Comparison of ENCODE assay signal across 8 cellular contexts in genomic region chr16:70380205-70380918, GRCh38. TPM values are rescaled to one million over a fixed set of nuclear protein-coding genes. Genes with fewer than 3 reads are reported as not detected.
DNase-seq lines count a peak whose midpoint lies in the region; ATAC-seq and TF ChIP-seq lines count a peak whose summit lies in the region.

No MANE protein-coding gene starts in this region.

- H3K9ac ChIP-seq in PC-3 (ENCODE audit: low read length) = peak overlapping the region; percentile 94

- H4K20me1 ChIP-seq in PC-3 (ENCODE audit: low read length) = no peaks in the 10 kb centered on the region

- H3K4me1 Mint-ChIP-seq in activated T-helper 2 cell treated with anti-CD3 and anti-CD28 coated beads, Interferon-gamma antibody, Interleukin-2, Interleukin-4, amounts not matched to agents 10 μg/mL and 5 μg/mL and 100 μg/mL, durations not matched to agents 14 hours and 24 hours and 36 hours (ENCODE audit: low read depth) = peaks cover 2% of the 10 kb centered on the region

- peak overlapping the region; percentile 80 for H3K27ac Mint-ChIP-seq in activated T-helper 2 cell treated with anti-CD3 and anti-CD28 coated beads, Interferon-gamma antibody, Interleukin-2, Interleukin-4, amounts not matched to agents 10 μg/mL and 5 μg/mL and 100 μg/mL, durations not matched to agents 14 hours and 24 hours and 36 hours

- peaks cover 42% of the 10 kb centered on the region for H3K36me3 Mint-ChIP-seq in activated T-helper 2 cell treated with anti-CD3 and anti-CD28 coated beads, Interferon-gamma antibody, Interleukin-2, Interleukin-4, amounts not matched to agents 10 μg/mL and 5 μg/mL and 100 μg/mL, durations not matched to agents 14 hours and 24 hours and 36 hours (ENCODE audit: low read depth)

- H3K27ac ChIP-seq in PC-3 (ENCODE audit: low read length) = peak overlapping the region; percentile 88
- peak overlapping the region; percentile 36 to 68 for H3K27ac ChIP-seq in testis

- H3K79me2 ChIP-seq in PC-3 (ENCODE audit: low read length) = peaks cover 22% of the 10 kb centered on the region

- intact Hi-C loops in PC-3 (cut with micrococcal nuclease) (loop anchor here (2.0 kb wide), 1 partner anchor 58 kb away; the partner anchor contains the start of gene ST3GAL2), testis (cut with DNase I; ENCODE audit: low total_unique reads) (no loop called here)
- intact Hi-C loops in activated T-helper 2 cell treated with anti-CD3 and anti-CD28 coated beads, Interferon-gamma antibody, Interleukin-2, Interleukin-4, amounts not matched to agents 10 μg/mL and 5 μg/mL and 100 μg/mL, durations not matched to agents 14 hours and 24 hours and 36 hours (cut with micrococcal nuclease) = loop anchor here (1.0 to 5.0 kb wide), 5 partner anchors 24 to 272 kb away; partner anchors contain the start of gene ST3GAL2

- TF ChIP-seq CTCF in PC-3 (conservative IDR thresholded peaks at IDR 0.05; ENCODE audit: low read depth, low read length) (no peak), foreskin fibroblast (IDR thresholded peaks at IDR 0.05; ENCODE audit: low read depth, low read length) (no peak), omental fat pad (IDR thresholded peaks at IDR 0.05) (no peak), testis (IDR thresholded peaks at IDR 0.05) (no peak)

- peak; percentile 10 for ATAC-seq in HG03097 (IDR thresholded peaks at IDR 0.05; ENCODE audit: low FRiP score, unreplicated experiment)
- peak; percentile 41 for ATAC-seq in PC-3
- ATAC-seq in omental fat pad (ENCODE audit: low FRiP score) = peak; percentile 24

- H3K36me3 ChIP-seq in PC-3 (ENCODE audit: low read depth, low read length) (0 out of 2 replicates have a peak, but pooled peaks cover 3% of the 10 kb centered on the region), testis (ENCODE audit: low read depth, missing control alignments) (no peaks in the 10 kb centered on the region)

- H3K27me3 ChIP-seq in PC-3 (ENCODE audit: low read length) (no peaks in the 10 kb centered on the region), testis (no peaks in the 10 kb centered on the region)

- TF ChIP-seq POLR2A in testis (IDR thresholded peaks at IDR 0.05) = no peak

- DNase-seq in NCI-H82 (lab: John Stamatoyannopoulos, UW) = peak; percentile 50
- no peak for DNase-seq in NCI-H82 treated with DMSO at 0.1 percent for 48 hours (lab: John Stamatoyannopoulos, UW; ENCODE audit: unreplicated experiment)
- peak; percentile 81 for DNase-seq in PC-3
- peak; percentile 54 for DNase-seq in activated T-helper 2 cell treated with anti-CD3 and anti-CD28 coated beads, Interferon-gamma antibody, Interleukin-2, Interleukin-4, amounts not matched to agents 10 μg/mL and 5 μg/mL and 100 μg/mL, durations not matched to agents 14 hours and 24 hours and 36 hours (ENCODE audit: low spot score)
- peak; percentile 86 to 95 for DNase-seq in foreskin fibroblast
- DNase-seq in omental fat pad (ENCODE audit: low spot score) = no peak
- DNase-seq in testis = peak; percentile 43

- no peaks in the 10 kb centered on the region for H3K9me2 ChIP-seq in PC-3 (replicated peaks; ENCODE audit: low read length)

- peak overlapping the region; percentile 94 for H3K4me3 ChIP-seq in PC-3 (ENCODE audit: low read length)
- peak overlapping the region; percentile 78 to 84 for H3K4me3 ChIP-seq in foreskin fibroblast (ENCODE audit: low read depth in 1 of 2, low read length in 2 of 2)
- H3K4me3 ChIP-seq in testis = peak overlapping the region; percentile 63 to 64

- no peaks in the 10 kb centered on the region for H3K9me3 Mint-ChIP-seq in activated T-helper 2 cell treated with anti-CD3 and anti-CD28 coated beads, Interferon-gamma antibody, Interleukin-2, Interleukin-4, amounts not matched to agents 10 μg/mL and 5 μg/mL and 100 μg/mL, durations not matched to agents 14 hours and 24 hours and 36 hours

- H3K9me3 ChIP-seq in PC-3 (ENCODE audit: low read length) (no peaks in the 10 kb centered on the region), testis (no peaks in the 10 kb centered on the region)

- POLR2A ChIA-PET in PC-3 (lab: Charles Lee; ENCODE audit: unreplicated experiment) = interaction anchor here (0.5 to 1.1 kb wide), 4 partner anchors 19 to 335 kb away, joined by 3 to 6 read pairs (median 4); no protein-coding TSS in a partner anchor

- no peaks in the 10 kb centered on the region for H3K27me3 Mint-ChIP-seq in activated T-helper 2 cell treated with anti-CD3 and anti-CD28 coated beads, Interferon-gamma antibody, Interleukin-2, Interleukin-4, amounts not matched to agents 10 μg/mL and 5 μg/mL and 100 μg/mL, durations not matched to agents 14 hours and 24 hours and 36 hours (ENCODE audit: low read depth)

- peak overlapping the region; percentile 98 for H3K4me3 Mint-ChIP-seq in activated T-helper 2 cell treated with anti-CD3 and anti-CD28 coated beads, Interferon-gamma antibody, Interleukin-2, Interleukin-4, amounts not matched to agents 10 μg/mL and 5 μg/mL and 100 μg/mL, durations not matched to agents 14 hours and 24 hours and 36 hours (ENCODE audit: low read depth)

- CTCF ChIA-PET in PC-3 (lab: Charles Lee) = interaction anchor here (1.1 to 1.3 kb wide), 2 partner anchors 48 to 90 kb away, joined by 3 to 6 read pairs; no protein-coding TSS in a partner anchor

- H3K4me1 ChIP-seq in PC-3 (ENCODE audit: insufficient read depth, low read length) (peaks cover 7% of the 10 kb centered on the region; the same call in 1 of the 2 replicates), testis (no peaks in the 10 kb centered on the region)

- peak overlapping the region; percentile 98 for H3K4me2 ChIP-seq in PC-3 (ENCODE audit: low read length)

- BruUV-seq in PC-3 (replicated peaks; lab: Mats Ljungman, UMichigan) = no TSS peak

- H2AFZ ChIP-seq in PC-3 (ENCODE audit: low read length) = peak overlapping the region; percentile 78

- WGBS in testis, 2 donors = 12 to 35% methylated on average over 29 to 31 of the region's 31 CpGs

- H3F3A ChIP-seq in PC-3 (ENCODE audit: low read length, unreplicated experiment) = no peaks in the 10 kb centered on the region

RNA-seq across cellular contexts. Expression of gene DDX19A, which starts 33.7 kb away (rescaled TPM):
- total RNA-seq in PC-3 (2014; rRNA removed) (33.4 and 40.5 TPM in 2 replicates), omental fat pad (10 to 100 TPM; 41.1 to 54.3 (median 51.5) TPM), testis (10 to 100 TPM; 41.3 to 43.5 TPM)
- 55.8 and 58.5 TPM in 2 replicates for total RNA-seq in activated T-helper 2 cell treated with anti-CD3 and anti-CD28 coated beads, Interferon-gamma antibody, Interleukin-2, Interleukin-4, amounts not matched to agents 10 μg/mL and 5 μg/mL and 100 μg/mL, durations not matched to agents 14 hours and 24 hours and 36 hours
- 26.5 TPM for polyA plus RNA-seq in testis (ENCODE audit: insufficient read depth, low read depth, low replicate concordance)

RNA-seq across cellular contexts. Expression of gene ST3GAL2, which starts 58.5 kb away (rescaled TPM):
- 9.3 and 9.8 TPM in 2 replicates for total RNA-seq in PC-3 (2014; rRNA removed)
- 33.0 and 35.1 TPM in 2 replicates for total RNA-seq in activated T-helper 2 cell treated with anti-CD3 and anti-CD28 coated beads, Interferon-gamma antibody, Interleukin-2, Interleukin-4, amounts not matched to agents 10 μg/mL and 5 μg/mL and 100 μg/mL, durations not matched to agents 14 hours and 24 hours and 36 hours
- 10 to 100 TPM in 3 of 4 donors, 1 to 10 TPM in 1; 9.6 to 31.7 (median 17.8) TPM for total RNA-seq in omental fat pad
- total RNA-seq in testis = 10 to 100 TPM; 32.5 to 46.2 TPM
- 20.2 TPM for polyA plus RNA-seq in testis (ENCODE audit: insufficient read depth, low read depth, low replicate concordance)

Comparison
In these comparisons a context has a peak if more than half of its experiments do, and no peak if none do; other contexts are left out.
1. DNase-seq: peak in NCI-H82 (single experiment), PC-3 (single experiment), activated T-helper 2 cell treated with anti-CD3 and anti-CD28 coated beads, Interferon-gamma antibody, Interleukin-2, Interleukin-4, amounts not matched to agents 10 μg/mL and 5 μg/mL and 100 μg/mL, durations not matched to agents 14 hours and 24 hours and 36 hours (single experiment), foreskin fibroblast (2 of 2) and testis (single experiment); none in NCI-H82 treated with DMSO at 0.1 percent for 48 hours (single experiment) and omental fat pad (single experiment).
2. Peak in every context shown above with its lines, with median percentiles within 50 percentile points of each other: ATAC-seq and H3K4me3 ChIP-seq.